Comparison of ENCODE assay signal across 8 cellular contexts in the genomic region with DNA sequence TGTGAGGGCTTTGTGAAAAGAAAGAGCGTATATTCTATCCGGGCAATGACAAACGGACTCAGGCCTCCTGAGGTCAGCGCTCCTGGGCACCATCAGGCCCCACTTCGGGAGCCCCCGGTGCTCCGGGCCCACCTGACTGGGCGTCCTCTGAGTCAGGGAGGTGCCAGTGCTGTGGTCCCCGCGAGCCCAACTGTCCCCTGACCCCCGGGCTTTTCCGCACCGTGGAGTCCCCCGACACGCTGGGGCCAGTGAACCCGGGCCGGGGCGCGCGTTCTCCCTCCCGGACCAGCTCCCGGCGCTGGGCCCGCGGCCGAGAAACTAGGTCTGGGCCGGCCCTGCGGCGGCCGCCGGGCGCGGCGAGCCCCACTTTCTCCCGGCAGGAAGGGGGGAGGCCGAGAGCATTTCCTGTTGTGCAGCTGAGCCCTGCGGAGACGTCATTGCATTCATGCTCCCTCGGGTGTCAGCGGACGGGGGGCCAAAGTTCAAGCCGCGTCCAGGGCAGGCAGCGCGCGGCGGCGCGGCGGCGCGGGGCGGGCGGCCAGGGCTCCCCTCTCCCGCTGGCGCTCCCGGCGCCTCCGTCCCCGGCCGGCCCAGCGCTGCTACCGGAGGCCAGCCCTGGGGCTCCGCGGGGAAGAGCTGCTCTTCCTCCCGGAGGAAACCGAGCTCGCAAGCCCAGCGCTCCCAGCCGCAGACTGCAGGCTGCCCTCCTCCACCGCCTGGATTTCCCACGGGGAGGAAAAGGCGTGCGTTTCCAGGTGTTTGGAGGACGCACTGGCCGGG. TPM values are rescaled to one million over a fixed set of nuclear protein-coding genes. Genes with fewer than 3 reads are reported as not detected.
DNase-seq lines count a peak whose midpoint lies in the region; ATAC-seq and TF ChIP-seq lines count a peak whose summit lies in the region.

No MANE protein-coding gene starts in this region.

- H2BK12ac ChIP-seq in neuronal stem cell (ENCODE audit: low read length), result no peak overlapping the region

- no peak overlapping the region for H3K14ac ChIP-seq in neuronal stem cell (ENCODE audit: low read length)

- no peak overlapping the region for H2BK5ac ChIP-seq in neuronal stem cell (ENCODE audit: low read length)

- peak overlapping the region; percentile 92 for H3K18ac ChIP-seq in neuronal stem cell (ENCODE audit: low read length)

- H3K27ac ChIP-seq in gastroesophageal sphincter, result peak overlapping the region; percentile 84 to 96 (median 90)
- no peak overlapping the region for H3K27ac ChIP-seq in neuronal stem cell (replicated peaks; ENCODE audit: low read length)
- peak overlapping the region; percentile 84 to 88 for H3K27ac ChIP-seq in tibial artery

- ATAC-seq in GM18873 (IDR thresholded peaks at IDR 0.05; ENCODE audit: low FRiP score, unreplicated experiment) (peak; percentile 77), HG03095 (IDR thresholded peaks at IDR 0.05; ENCODE audit: unreplicated experiment) (peak; percentile 90), gastroesophageal sphincter (peak; percentile 93)

- H3K4me2 ChIP-seq in neuronal stem cell (ENCODE audit: insufficient read depth, low read length, poor library complexity, severe bottlenecking), result peak overlapping the region; percentile 79

- H3K4me1 ChIP-seq in gastroesophageal sphincter, result peaks cover 0 to 28% (median 0%) of the 10 kb centered on the region in 3 donors
- peaks cover 0 to 5% of the 10 kb centered on the region in 2 donors for H3K4me1 ChIP-seq in neuronal stem cell (ENCODE audit: control insufficient read depth in 2 of 2, insufficient read depth in 1 of 2, low read depth in 1 of 2, low read length in 2 of 2)
- H3K4me1 ChIP-seq in tibial artery, result peaks cover 0 to 30% (median 0%) of the 10 kb centered on the region in 4 donors

- WGBS in gastroesophageal sphincter (ENCODE audit: low coverage in 1 of 2), 2 donors, result 0% methylated on average over 3 to 4 of the region's 76 CpGs
- WGBS in neuronal stem cell (ENCODE audit: extremely low coverage in 2 of 2, insufficient read length in 2 of 2, insufficient replicate concordance in 1 of 2), 2 donors, result no CpG with 5 or more reads among the region's 76 CpGs

- no peaks in the 10 kb centered on the region for H3K9me3 ChIP-seq in gastroesophageal sphincter
- no peaks in the 10 kb centered on the region for H3K9me3 ChIP-seq in neuronal stem cell (replicated peaks in 1 of 2; ENCODE audit: control insufficient read depth in 2 of 2, insufficient read depth in 1 of 2, low read depth in 1 of 2, low read length in 2 of 2)
- H3K9me3 ChIP-seq in tibial artery, result no peaks in the 10 kb centered on the region

- TF ChIP-seq CTCF in AG09309 (IDR thresholded peaks at IDR 0.05; ENCODE audit: control insufficient read depth, insufficient read depth, low read depth, low read length, missing control alignments), result no peak
- no peak for TF ChIP-seq CTCF in gastroesophageal sphincter (IDR thresholded peaks at IDR 0.05)
- TF ChIP-seq CTCF in tibial artery (IDR thresholded peaks at IDR 0.05), result peak in 1 of 2 experiments; percentile 15

- H2AFZ ChIP-seq in neuronal stem cell (ENCODE audit: low read length), result peak overlapping the region; percentile 96

- H3K27me3 ChIP-seq in gastroesophageal sphincter, result no peaks in the 10 kb centered on the region
- peaks cover 0 to 6% (median 0%) of the 10 kb centered on the region in 3 experiments for H3K27me3 ChIP-seq in neuronal stem cell (ENCODE audit: control insufficient read depth in 3 of 3, insufficient read depth in 3 of 3, low read depth in 1 of 3, low read length in 3 of 3)
- H3K27me3 ChIP-seq in tibial artery, result no peaks in the 10 kb centered on the region

- intact Hi-C loops in tibial artery (cut with DNase I; ENCODE audit: low total_unique reads), result no loop called here

- no peaks in the 10 kb centered on the region for H3K79me1 ChIP-seq in neuronal stem cell (ENCODE audit: low read depth, low read length)

- no peak overlapping the region for H4K91ac ChIP-seq in neuronal stem cell (ENCODE audit: low read depth, low read length, poor library complexity)

- H3K9ac ChIP-seq in neuronal stem cell (ENCODE audit: low read depth, low read length, poor library complexity), result peak overlapping the region; percentile 78

- H2BK120ac ChIP-seq in neuronal stem cell (ENCODE audit: low read depth, low read length), result no peak overlapping the region

- DNase-seq in AG09309 (ENCODE audit: low read depth), result no peak
- DNase-seq in RKO (ENCODE audit: low spot score), result peak; percentile 76
- peak; percentile 54 for DNase-seq in activated naive CD4-positive, alpha-beta T cell treated with anti-CD3 and anti-CD28 coated beads, Interleukin-2, amount 50 U/mL, for 16 hours
- DNase-seq in neuronal stem cell (ENCODE audit: low spot score), result peak; percentile 58
- DNase-seq in tibial artery, result peak; percentile 83 to 92

- H2BK15ac ChIP-seq in neuronal stem cell (ENCODE audit: low read length), result peak overlapping the region; percentile 15

- H2AK5ac ChIP-seq in neuronal stem cell (ENCODE audit: low read depth, low read length), result no peak overlapping the region

- no peak overlapping the region for H4K8ac ChIP-seq in neuronal stem cell (ENCODE audit: low read depth, low read length)

- peak; percentile 60 to 64 for TF ChIP-seq POLR2A in gastroesophageal sphincter (IDR thresholded peaks at IDR 0.05)

- H3K36me3 ChIP-seq in gastroesophageal sphincter, result no peaks in the 10 kb centered on the region
- no peaks in the 10 kb centered on the region for H3K36me3 ChIP-seq in neuronal stem cell (replicated peaks in 1 of 2; ENCODE audit: control insufficient read depth in 2 of 2, insufficient read depth in 2 of 2, low read length in 2 of 2)
- no peaks in the 10 kb centered on the region for H3K36me3 ChIP-seq in tibial artery

- H3K23ac ChIP-seq in neuronal stem cell (ENCODE audit: low read depth, low read length, poor library complexity), result peak overlapping the region; percentile 0

- no peak for TF ChIP-seq EP300 in gastroesophageal sphincter (IDR thresholded peaks at IDR 0.05)

- no peak overlapping the region for H3K4ac ChIP-seq in neuronal stem cell (ENCODE audit: low read length)

- H3K4me3 ChIP-seq in AG09309 (ENCODE audit: control insufficient read depth, low read depth, low read length) (peak overlapping the region; percentile 69), gastroesophageal sphincter (peak overlapping the region; percentile 49 to 66), neuronal stem cell (ENCODE audit: low read length in 2 of 2) (peak overlapping the region; percentile 60 to 81), tibial artery (peak overlapping the region; percentile 62 to 66)

RNA-seq across cellular contexts. Expression of a gene that starts 18.3 kb away (rescaled TPM):
- 10 to 100 TPM; 17.1 to 28.1 (median 24.9) TPM for total RNA-seq in gastroesophageal sphincter
- 1.1 TPM for polyA plus RNA-seq in neuronal stem cell (2013, experiment 1 of 2)
- polyA plus RNA-seq in neuronal stem cell (2013, experiment 2 of 2), result 1.1 TPM
